Comparison of ENCODE assay signal across 8 cellular contexts in the genomic region with DNA sequence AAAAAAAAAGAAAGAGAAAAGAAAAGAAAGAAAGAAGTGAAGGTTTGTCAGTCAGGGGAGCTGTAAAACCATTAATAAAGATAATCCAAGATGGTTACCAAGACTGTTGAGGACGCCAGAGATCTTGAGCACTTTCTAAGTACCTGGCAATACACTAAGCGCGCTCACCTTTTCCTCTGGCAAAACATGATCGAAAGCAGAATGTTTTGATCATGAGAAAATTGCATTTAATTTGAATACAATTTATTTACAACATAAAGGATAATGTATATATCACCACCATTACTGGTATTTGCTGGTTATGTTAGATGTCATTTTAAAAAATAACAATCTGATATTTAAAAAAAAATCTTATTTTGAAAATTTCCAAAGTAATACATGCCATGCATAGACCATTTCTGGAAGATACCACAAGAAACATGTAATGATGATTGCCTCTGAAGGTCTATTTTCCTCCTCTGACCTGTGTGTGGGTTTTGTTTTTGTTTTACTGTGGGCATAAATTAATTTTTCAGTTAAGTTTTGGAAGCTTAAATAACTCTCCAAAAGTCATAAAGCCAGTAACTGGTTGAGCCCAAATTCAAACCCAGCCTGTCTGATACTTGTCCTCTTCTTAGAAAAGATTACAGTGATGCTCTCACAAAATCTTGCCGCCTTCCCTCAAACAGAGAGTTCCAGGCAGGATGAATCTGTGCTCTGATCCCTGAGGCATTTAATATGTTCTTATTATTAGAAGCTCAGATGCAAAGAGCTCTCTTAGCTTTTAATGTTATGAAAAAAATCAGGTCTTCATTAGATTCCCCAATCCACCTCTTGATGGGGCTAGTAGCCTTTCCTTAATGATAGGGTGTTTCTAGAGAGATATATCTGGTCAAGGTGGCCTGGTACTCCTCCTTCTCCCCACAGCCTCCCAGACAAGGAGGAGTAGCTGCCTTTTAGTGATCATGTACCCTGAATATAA. TPM values are rescaled to one million over a fixed set of nuclear protein-coding genes. Genes with fewer than 3 reads are reported as not detected.
DNase-seq lines count a peak whose midpoint lies in the region; ATAC-seq, FAIRE-seq and TF ChIP-seq lines count a peak whose summit lies in the region.

No MANE protein-coding gene starts in this region.

- H3K9me3 ChIP-seq in astrocyte (ENCODE audit: insufficient read depth, low read depth, low read length) (no peaks in the 10 kb centered on the region), aorta (ENCODE audit: control insufficient read depth, low read length) (no peaks in the 10 kb centered on the region)

- H3K36me3 Mint-ChIP-seq in activated CD4-positive, alpha-beta T cell treated with anti-CD3 and anti-CD28 coated beads for 36 hours (ENCODE audit: low read depth), result peaks cover 84% of the 10 kb centered on the region
- peaks cover 4% of the 10 kb centered on the region for H3K36me3 Mint-ChIP-seq in astrocyte (ENCODE audit: low read depth, unreplicated experiment)

- H3K27ac ChIP-seq in astrocyte (ENCODE audit: low read depth, low read length) (no peak overlapping the region), aorta (ENCODE audit: low read depth in 1 of 2, low read length in 2 of 2) (peak overlapping the region in 1 of 2 donors; percentile 32)

- H3K4me1 ChIP-seq in astrocyte (ENCODE audit: insufficient read depth, low read length), result peaks cover 9% of the 10 kb centered on the region
- H3K4me1 ChIP-seq in aorta (ENCODE audit: control insufficient read depth in 1 of 2, insufficient read depth in 2 of 2, low read length in 2 of 2), result peaks cover 0 to 1% of the 10 kb centered on the region in 2 donors

- no peak for DNase-seq in activated CD4-positive, alpha-beta T cell treated with anti-CD3 and anti-CD28 coated beads for 36 hours
- no peak for DNase-seq in activated CD4-positive, alpha-beta T cell treated with anti-CD3 and anti-CD28 coated beads for 48 hours
- DNase-seq in NCI-H1694 treated with DMSO at 0.1 percent for 48 hours (lab: John Stamatoyannopoulos, UW), result peak; percentile 42
- DNase-seq in astrocyte (ENCODE audit: low read depth), result peak; percentile 11
- peak; percentile 50 to 52 for DNase-seq in lung microvascular endothelial cell (ENCODE audit: low read depth in 2 of 2)
- DNase-seq in aorta, result no peak
- no peak for DNase-seq in HuH-7 (ENCODE audit: low spot score)
- no peak for DNase-seq in SIG-M5 treated with dmso at 0.1 percent for 504 hours (lab: John Stamatoyannopoulos, UW; ENCODE audit: unreplicated experiment)

- TF ChIP-seq CTCF in astrocyte (IDR thresholded peaks at IDR 0.05; ENCODE audit: insufficient read depth, low read depth, low read length), result no peak

- ATAC-seq in activated CD4-positive, alpha-beta T cell treated with anti-CD3 and anti-CD28 coated beads for 36 hours, result no peak
- no peak for ATAC-seq in aorta (ENCODE audit: low FRiP score)

- peaks cover 31% of the 10 kb centered on the region for H3K36me3 ChIP-seq in astrocyte (ENCODE audit: insufficient read depth, low read length)
- peaks cover 0 to 9% of the 10 kb centered on the region in 2 donors for H3K36me3 ChIP-seq in aorta (ENCODE audit: control insufficient read depth in 1 of 2, insufficient read depth in 2 of 2, low read length in 1 of 2)

- no peaks in the 10 kb centered on the region for H3K27me3 ChIP-seq in astrocyte (ENCODE audit: insufficient read depth, low read length)
- no peaks in the 10 kb centered on the region for H3K27me3 ChIP-seq in aorta (ENCODE audit: control insufficient read depth in 1 of 2, insufficient read depth in 2 of 2, low read length in 1 of 2)

- H4K20me1 ChIP-seq in astrocyte (ENCODE audit: insufficient read depth, low read length), result peaks cover 59% of the 10 kb centered on the region

- peak overlapping the region; percentile 93 for H3K4me3 ChIP-seq in astrocyte (ENCODE audit: insufficient read depth, low read depth, low read length)
- peak overlapping the region; percentile 77 to 96 for H3K4me3 ChIP-seq in aorta (ENCODE audit: low read length in 2 of 2)

- intact Hi-C loops in activated CD4-positive, alpha-beta T cell treated with anti-CD3 and anti-CD28 coated beads for 36 hours (cut with DNase I, micrococcal nuclease), result loop anchor here in 1 of 2 experiments (5.0 kb wide), 3 partner anchors 689 to 966 kb away; partner anchors contain the start of genes PDIA3 and SQOR
- intact Hi-C loops in aorta (cut with DNase I), result loop anchor here (5.0 kb wide), 1 partner anchor 51 kb away; the partner anchor contains the start of gene SPG11 (in 2 of the 2)

- H3K79me2 ChIP-seq in astrocyte (ENCODE audit: insufficient read depth, low read length), result peaks cover 46% of the 10 kb centered on the region

- peaks cover 49% of the 10 kb centered on the region for H3K4me1 Mint-ChIP-seq in activated CD4-positive, alpha-beta T cell treated with anti-CD3 and anti-CD28 coated beads for 36 hours
- H3K4me1 Mint-ChIP-seq in astrocyte (ENCODE audit: low read depth, unreplicated experiment), result peaks cover 8% of the 10 kb centered on the region

- POLR2A ChIA-PET in activated CD4-positive, alpha-beta T cell treated with anti-CD3 and anti-CD28 coated beads for 36 hours (lab: Charles Lee), result interaction anchor here (0.5 to 13.9 kb wide), 13 partner anchors 8 to 874 kb away, joined by 3 to 474 read pairs (median 6); partner anchors contain the start of genes BLOC1S6, CTDSPL2, EIF3J and SPG11

- H3K9ac ChIP-seq in astrocyte (ENCODE audit: low read length), result peak overlapping the region; percentile 100

- peak overlapping the region; percentile 100 for H3K27ac Mint-ChIP-seq in activated CD4-positive, alpha-beta T cell treated with anti-CD3 and anti-CD28 coated beads for 36 hours
- peak overlapping the region; percentile 99 for H3K27ac Mint-ChIP-seq in astrocyte (ENCODE audit: unreplicated experiment)

- H3K27me3 Mint-ChIP-seq in activated CD4-positive, alpha-beta T cell treated with anti-CD3 and anti-CD28 coated beads for 36 hours, result no peaks in the 10 kb centered on the region
- H3K27me3 Mint-ChIP-seq in astrocyte (ENCODE audit: low read depth, unreplicated experiment), result no peaks in the 10 kb centered on the region

- 87 to 97% methylated on average over 5 of the region's 5 CpGs for WGBS in aorta, 2 donors

- H3K4me2 ChIP-seq in astrocyte (ENCODE audit: low read length), result peak overlapping the region; percentile 89

- peak overlapping the region; percentile 96 for H3K4me3 Mint-ChIP-seq in activated CD4-positive, alpha-beta T cell treated with anti-CD3 and anti-CD28 coated beads for 36 hours
- peak overlapping the region; percentile 96 for H3K4me3 Mint-ChIP-seq in astrocyte (ENCODE audit: unreplicated experiment)

- no peaks in the 10 kb centered on the region for H3K9me3 Mint-ChIP-seq in activated CD4-positive, alpha-beta T cell treated with anti-CD3 and anti-CD28 coated beads for 36 hours (ENCODE audit: low read depth)
- H3K9me3 Mint-ChIP-seq in astrocyte (ENCODE audit: unreplicated experiment), result no peaks in the 10 kb centered on the region

- no peak overlapping the region for H2AFZ ChIP-seq in astrocyte (ENCODE audit: low read depth, low read length)

- FAIRE-seq in astrocyte (lab: Jason Lieb, UNC), result no peak

- CTCF ChIA-PET in activated CD4-positive, alpha-beta T cell treated with anti-CD3 and anti-CD28 coated beads for 36 hours (lab: Charles Lee), result interaction anchor here (0.7 to 17.3 kb wide), 11 partner anchors 9 to 994 kb away, joined by 3 to 209 read pairs (median 4); partner anchors contain the start of genes SPG11 and TRIM69

RNA-seq across cellular contexts. Expression of gene B2M, which starts 2.0 kb away (rescaled TPM):
- 1,000 to 10,000 TPM; 5,181 to 7,416 TPM for total RNA-seq in activated CD4-positive, alpha-beta T cell treated with anti-CD3 and anti-CD28 coated beads for 36 hours
- total RNA-seq in astrocyte (1,708 and 2,284 TPM in 2 replicates), lung microvascular endothelial cell (1,882 and 2,489 TPM in 2 replicates), aorta (1,000 to 10,000 TPM; 2,130 to 2,403 TPM)
- polyA plus RNA-seq in aorta, result 1,000 to 10,000 TPM; 3,644 to 4,026 TPM

RNA-seq across cellular contexts. Expression of gene PATL2, which starts 2.2 kb away (rescaled TPM):
- total RNA-seq in activated CD4-positive, alpha-beta T cell treated with anti-CD3 and anti-CD28 coated beads for 36 hours, result 10 to 100 TPM; 11.2 to 14.1 TPM
- total RNA-seq in astrocyte, result 0.41 and 1.2 TPM in 2 replicates
- under 0.01 TPM in 1 of 2 replicates, not detected in the other for total RNA-seq in lung microvascular endothelial cell
- total RNA-seq in aorta, result 1 to 10 TPM; 1.3 to 2.2 TPM
- under 1 TPM in 1 of 2 donors, not detected in 1; 0.23 TPM for polyA plus RNA-seq in aorta

RNA-seq across cellular contexts. Expression of gene TRIM69, which starts 23.0 kb away (rescaled TPM):
- 10 to 100 TPM; 65.8 to 67.9 TPM for total RNA-seq in activated CD4-positive, alpha-beta T cell treated with anti-CD3 and anti-CD28 coated beads for 36 hours
- total RNA-seq in astrocyte, result 32.8 and 37.2 TPM in 2 replicates
- 6.1 and 8.5 TPM in 2 replicates for total RNA-seq in lung microvascular endothelial cell
- total RNA-seq in aorta, result 10 to 100 TPM; 16.3 to 28.6 TPM
- 10 to 100 TPM; 15.0 to 15.2 TPM for polyA plus RNA-seq in aorta

RNA-seq across cellular contexts. Expression of gene SPG11, which starts 49.8 kb away (rescaled TPM):
- total RNA-seq in activated CD4-positive, alpha-beta T cell treated with anti-CD3 and anti-CD28 coated beads for 36 hours, result 10 to 100 TPM; 76.2 to 88.7 TPM
- total RNA-seq in astrocyte (34.4 and 37.9 TPM in 2 replicates), lung microvascular endothelial cell (23.5 and 29.8 TPM in 2 replicates), aorta (10 to 100 TPM; 61.1 to 96.3 TPM)
- polyA plus RNA-seq in aorta, result 10 to 100 TPM in 1 of 2 donors, 1 to 10 TPM in 1; 8.3 to 25.9 TPM

Comparison
In these comparisons a context has a peak if more than half of its experiments do, and no peak if none do; other contexts are left out.
1. DNase-seq: peak in NCI-H1694 treated with DMSO at 0.1 percent for 48 hours (single experiment), astrocyte (single experiment) and lung microvascular endothelial cell (2 of 2); none in activated CD4-positive, alpha-beta T cell treated with anti-CD3 and anti-CD28 coated beads for 36 hours (single experiment), activated CD4-positive, alpha-beta T cell treated with anti-CD3 and anti-CD28 coated beads for 48 hours (single experiment), aorta (0 of 2), HuH-7 (single experiment) and SIG-M5 treated with dmso at 0.1 percent for 504 hours (single experiment).